8 cellular contexts compared by ENCODE assay signal in genomic region chr1:240092301-240093119, GRCh38.
DNase-seq lines count a peak whose midpoint lies in the region; ATAC-seq and TF ChIP-seq lines count a peak whose summit lies in the region.

No MANE protein-coding gene starts in this region.

- H3K4me3 ChIP-seq in RWPE2 (ENCODE audit: severe bottlenecking) (peak overlapping the region; percentile 22), parathyroid adenoma (ENCODE audit: low read depth, low read length) (peak overlapping the region; percentile 88)

- H3K9me3 Mint-ChIP-seq in stimulated activated memory B cell treated with anti-CD40 and anti-IgM and Interleukin-4, amounts not matched to agents 10 μg/mL and 1 μg/mL and 100 μg/mL, for 72 hours: peaks cover 4% of the 10 kb centered on the region

- no peak overlapping the region for H3K27ac ChIP-seq in RWPE2 (ENCODE audit: poor library complexity, severe bottlenecking)
- H3K27ac ChIP-seq in parathyroid adenoma: peak overlapping the region; percentile 54

- peaks cover 18% of the 10 kb centered on the region for H3K27me3 Mint-ChIP-seq in stimulated activated memory B cell treated with anti-CD40 and anti-IgM and Interleukin-4, amounts not matched to agents 10 μg/mL and 1 μg/mL and 100 μg/mL, for 72 hours

- H3K4me1 Mint-ChIP-seq in stimulated activated memory B cell treated with anti-CD40 and anti-IgM and Interleukin-4, amounts not matched to agents 10 μg/mL and 1 μg/mL and 100 μg/mL, for 72 hours: no peaks in the 10 kb centered on the region

- H3K9ac ChIP-seq in parathyroid adenoma: no peak overlapping the region

- no peak overlapping the region for H3K4me3 Mint-ChIP-seq in stimulated activated memory B cell treated with anti-CD40 and anti-IgM and Interleukin-4, amounts not matched to agents 10 μg/mL and 1 μg/mL and 100 μg/mL, for 72 hours

- H3K27me3 ChIP-seq in RWPE2 (ENCODE audit: insufficient read depth, poor library complexity, severe bottlenecking) (peaks cover 55% of the 10 kb centered on the region), parathyroid adenoma (ENCODE audit: control insufficient read depth, insufficient read depth, low read length) (no peaks in the 10 kb centered on the region)

- no peaks in the 10 kb centered on the region for H3K4me1 ChIP-seq in RWPE2 (ENCODE audit: insufficient read depth, poor library complexity, severe bottlenecking)
- peaks cover 5% of the 10 kb centered on the region for H3K4me1 ChIP-seq in parathyroid adenoma

- DNase-seq in GM13976 (ENCODE audit: low spot score) (peak; percentile 32), RWPE2 (ENCODE audit: low spot score) (peak; percentile 48), fibroblast of the conjunctiva (ENCODE audit: low read depth) (peak; percentile 55), NCI-H187 treated with DMSO at 0.1 percent for 48 hours (lab: John Stamatoyannopoulos, UW) (no peak), OCI-M2 (lab: John Stamatoyannopoulos, UW; ENCODE audit: unreplicated experiment) (no peak)
- DNase-seq in stimulated activated CD4-positive, alpha-beta T cell treated with anti-CD3 and anti-CD28 coated beads, Interleukin-12 subunit alpha, Interleukin-12 subunit beta, amount 100 ng/mL, for 4 hours: no peak

- peak overlapping the region; percentile 94 for H3K4me2 ChIP-seq in parathyroid adenoma (ENCODE audit: low read length)

- H3K9me3 ChIP-seq in RWPE2 (ENCODE audit: severe bottlenecking): no peaks in the 10 kb centered on the region
- H3K9me3 ChIP-seq in parathyroid adenoma (ENCODE audit: control insufficient read depth, low read length): no peaks in the 10 kb centered on the region

- ATAC-seq in RWPE2 (ENCODE audit: low read depth): peak; percentile 77
- no peak for ATAC-seq in stimulated activated memory B cell treated with anti-CD40 and anti-IgM and Interleukin-4, amounts not matched to agents 10 μg/mL and 1 μg/mL and 100 μg/mL, for 72 hours

- H3K27ac Mint-ChIP-seq in stimulated activated memory B cell treated with anti-CD40 and anti-IgM and Interleukin-4, amounts not matched to agents 10 μg/mL and 1 μg/mL and 100 μg/mL, for 72 hours: no peak overlapping the region

- TF ChIP-seq CTCF in GM13976 (IDR thresholded peaks at IDR 0.05; ENCODE audit: borderline replicate concordance, control extremely low read depth, extremely low read depth, insufficient read depth, missing control alignments): no peak
- TF ChIP-seq CTCF in RWPE2 (IDR thresholded peaks at IDR 0.05; ENCODE audit: poor library complexity, severe bottlenecking): no peak
- peak; percentile 19 for TF ChIP-seq CTCF in parathyroid adenoma (IDR thresholded peaks at IDR 0.05)

- peaks cover 5% of the 10 kb centered on the region for H3K79me2 ChIP-seq in parathyroid adenoma

- H3K36me3 Mint-ChIP-seq in stimulated activated memory B cell treated with anti-CD40 and anti-IgM and Interleukin-4, amounts not matched to agents 10 μg/mL and 1 μg/mL and 100 μg/mL, for 72 hours: no peaks in the 10 kb centered on the region

- H2AFZ ChIP-seq in parathyroid adenoma: peak overlapping the region; percentile 75

- in situ Hi-C loops in GM13976 (cut with MboI; ENCODE audit: low sequenced_read_pairs, unreplicated experiment): no loop called here

- H3K36me3 ChIP-seq in RWPE2 (ENCODE audit: low read depth) (no peaks in the 10 kb centered on the region), parathyroid adenoma (ENCODE audit: control insufficient read depth, insufficient read depth, low read length) (no peaks in the 10 kb centered on the region)

Comparison
In these comparisons a context has a peak if more than half of its experiments do, and no peak if none do; other contexts are left out.
1. DNase-seq: peak in GM13976 (single experiment), RWPE2 (single experiment) and fibroblast of the conjunctiva (single experiment); none in NCI-H187 treated with DMSO at 0.1 percent for 48 hours (single experiment), OCI-M2 (single experiment) and stimulated activated CD4-positive, alpha-beta T cell treated with anti-CD3 and anti-CD28 coated beads, Interleukin-12 subunit alpha, Interleukin-12 subunit beta, amount 100 ng/mL, for 4 hours (single experiment).